In genomic region chr4:38132140-38132673, GRCh38 we compare ENCODE assay signal across 8 cellular contexts.
DNase-seq lines count a peak whose midpoint lies in the region; ATAC-seq, FAIRE-seq and TF ChIP-seq lines count a peak whose summit lies in the region.

No MANE protein-coding gene starts in this region.

- H3K9me2 ChIP-seq in Karpas-422 (replicated peaks; ENCODE audit: insufficient read depth, low read length) = no peaks in the 10 kb centered on the region

- TF ChIP-seq CTCF in GM13977 (IDR thresholded peaks at IDR 0.05; ENCODE audit: extremely low read depth, insufficient read depth, missing control alignments) (no peak), astrocyte of the cerebellum (IDR thresholded peaks at IDR 0.05; ENCODE audit: low read depth, low read length, missing control alignments) (no peak), keratinocyte (optimal IDR thresholded peaks at IDR 0.05 in 1 of 3, IDR thresholded peaks at IDR 0.05 in 1 of 3, conservative IDR thresholded peaks at IDR 0.05 in 1 of 3; ENCODE audit: extremely low read depth in 1 of 3, insufficient read depth in 2 of 3, low read length in 3 of 3) (no peak)

- H3K9me1 ChIP-seq in keratinocyte (ENCODE audit: control insufficient read depth, extremely low read depth, insufficient read depth, low read length) = no peaks in the 10 kb centered on the region

- H3K79me2 ChIP-seq in keratinocyte (ENCODE audit: control insufficient read depth, insufficient read depth, low read length) (no peaks in the 10 kb centered on the region), Karpas-422 (ENCODE audit: low read length) (no peaks in the 10 kb centered on the region)

- in situ Hi-C loops in GM13977 (cut with MboI; ENCODE audit: low pct_unique_long_range_greater_than_20kb, low sequenced_read_pairs, unreplicated experiment) (no loop called here), astrocyte of the cerebellum (cut with HindIII; ENCODE audit: low sequenced_read_pairs) (no loop called here)

- H3K9me3 ChIP-seq in keratinocyte (ENCODE audit: control insufficient read depth, low read depth, low read length) (no peaks in the 10 kb centered on the region), Karpas-422 (ENCODE audit: low read length) (no peaks in the 10 kb centered on the region)

- dilution Hi-C loops in keratinocyte (cut with MboI; ENCODE audit: extremely low pct_ligation_motif_present, low sequenced_read_pairs) = no loop called here

- peak; percentile 80 for ATAC-seq in HG02798 (IDR thresholded peaks at IDR 0.05; ENCODE audit: poor library complexity, unreplicated experiment)
- ATAC-seq in SK-N-SH treated with all-trans-retinoic acid at 6 μM for 48 hours = peak; percentile 40

- DNase-seq in GM13977 (ENCODE audit: low spot score) = peak; percentile 76
- DNase-seq in astrocyte of the cerebellum (ENCODE audit: low read depth) = peak; percentile 96
- DNase-seq in keratinocyte (ENCODE audit: low read depth, low spot score) = peak; percentile 71
- DNase-seq in stimulated activated CD4-positive, alpha-beta T cell treated with anti-CD3 and anti-CD28 coated beads, Interleukin-1b, Interleukin-23, amount 100 ng/mL, for 24 hours (ENCODE audit: low read depth in 4 of 4, low spot score in 1 of 4) = peak; percentile 33 to 57 (median 40)
- DNase-seq in Karpas-422 = no peak
- no peak for DNase-seq in NCI-H2029 (lab: John Stamatoyannopoulos, UW)

- peaks cover 40% of the 10 kb centered on the region for H3K4me1 ChIP-seq in keratinocyte (ENCODE audit: control insufficient read depth, extremely low read depth, insufficient read depth, low read length)
- 0 out of 2 replicates have a peak, but pooled peaks cover 4% of the 10 kb centered on the region for H3K4me1 ChIP-seq in Karpas-422 (ENCODE audit: low read length)

- no peaks in the 10 kb centered on the region for H3K27me3 ChIP-seq in keratinocyte (ENCODE audit: control insufficient read depth, extremely low read depth, insufficient read depth, low read length)
- no peaks in the 10 kb centered on the region for H3K27me3 ChIP-seq in Karpas-422 (ENCODE audit: low read length)

- H2AFZ ChIP-seq in keratinocyte (ENCODE audit: control insufficient read depth, low read length) (no peak overlapping the region), Karpas-422 (ENCODE audit: low read length) (no peak overlapping the region)

- peak overlapping the region; percentile 60 for H3K9ac ChIP-seq in keratinocyte (ENCODE audit: control insufficient read depth, extremely low read depth, insufficient read depth, low read length)
- H3K9ac ChIP-seq in Karpas-422 (ENCODE audit: low read length) = no peak overlapping the region

- H3K27ac ChIP-seq in keratinocyte (ENCODE audit: control insufficient read depth, insufficient read depth, low read length) (peak overlapping the region; percentile 99), Karpas-422 (ENCODE audit: low read length) (no peak overlapping the region)

- H3K4me2 ChIP-seq in keratinocyte (ENCODE audit: control insufficient read depth, extremely low read depth, insufficient read depth, low read depth, low read length) (peak overlapping the region; percentile 47), Karpas-422 (ENCODE audit: low read depth, low read length, poor library complexity, severe bottlenecking) (no peak overlapping the region)

- H3K36me3 ChIP-seq in keratinocyte (ENCODE audit: control insufficient read depth in 2 of 2, extremely low read depth in 1 of 2, insufficient read depth in 2 of 2, low read length in 2 of 2) = peaks cover 0 to 8% of the 10 kb centered on the region in 2 experiments
- H3K36me3 ChIP-seq in Karpas-422 (ENCODE audit: insufficient read depth, low read length) = no peaks in the 10 kb centered on the region

- no peak overlapping the region for H3K4me3 ChIP-seq in astrocyte of the cerebellum (ENCODE audit: low read depth, low read length)
- H3K4me3 ChIP-seq in keratinocyte (ENCODE audit: control insufficient read depth in 2 of 3, extremely low read depth in 1 of 3, insufficient read depth in 2 of 3, low read depth in 1 of 3, low read length in 3 of 3) = no peak overlapping the region
- H3K4me3 ChIP-seq in Karpas-422 (ENCODE audit: low read length) = no peak overlapping the region

- FAIRE-seq in keratinocyte (lab: Jason Lieb, UNC) = peak; percentile 91

- H4K20me1 ChIP-seq in keratinocyte (ENCODE audit: control insufficient read depth, extremely low read depth, insufficient read depth, low read length) (no peaks in the 10 kb centered on the region), Karpas-422 (ENCODE audit: insufficient read depth, low read depth, low read length) (no peaks in the 10 kb centered on the region)

TF ChIP-seq in SK-N-SH treated with all-trans-retinoic acid at 6 μM for 48 hours, 23 proteins besides CTCF, POLR2A, EP300 and RAD21:
- TF ChIP-seq ISL1 (CRISPR knock-in tag; IDR thresholded peaks at IDR 0.05) = peak; percentile 59
- no peak for TF ChIP-seq OSR1 (CRISPR knock-in tag; IDR thresholded peaks at IDR 0.05)
- TF ChIP-seq ESRRG (CRISPR knock-in tag; IDR thresholded peaks at IDR 0.05) = no peak
- no peak for TF ChIP-seq ZNF8 (CRISPR knock-in tag; IDR thresholded peaks at IDR 0.05)
- TF ChIP-seq ZNF70 (CRISPR knock-in tag; IDR thresholded peaks at IDR 0.05) = no peak

Comparison
In these comparisons a context has a peak if more than half of its experiments do, and no peak if none do; other contexts are left out.
1. DNase-seq: peak in GM13977 (single experiment), astrocyte of the cerebellum (single experiment), keratinocyte (single experiment) and stimulated activated CD4-positive, alpha-beta T cell treated with anti-CD3 and anti-CD28 coated beads, Interleukin-1b, Interleukin-23, amount 100 ng/mL, for 24 hours (4 of 4); none in Karpas-422 (single experiment) and NCI-H2029 (single experiment).